In the genomic region with DNA sequence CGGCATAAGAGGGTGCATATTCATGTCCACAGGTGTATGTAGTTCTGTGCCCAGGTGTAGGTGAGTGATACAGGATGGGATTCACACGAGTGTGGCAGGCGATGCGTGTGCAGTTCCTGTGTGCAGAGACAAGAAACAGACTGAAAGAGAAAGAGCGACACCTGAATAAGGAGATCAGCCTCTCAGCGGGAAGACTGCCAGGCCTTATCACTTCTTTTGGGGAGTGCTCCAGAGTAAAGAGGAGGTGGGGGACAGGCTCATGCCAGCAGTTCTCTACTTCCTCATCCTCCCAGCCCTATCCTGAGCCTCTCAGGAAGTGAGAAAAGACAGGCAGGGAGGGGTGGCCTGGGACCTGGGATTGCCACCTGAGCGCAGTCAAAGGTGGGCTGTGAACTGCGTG, we compare ENCODE assay signal across 1 cellular context.
A peak's percentile ranks its signal among the peaks of the same experiment; 100 is the strongest.
TF ChIP-seq lines count a peak whose summit lies in the region.

No MANE protein-coding gene starts in this region.

TF ChIP-seq in K562, 482 proteins besides CTCF, POLR2A, EP300 and RAD21:
- TF ChIP-seq, protein P1, sequence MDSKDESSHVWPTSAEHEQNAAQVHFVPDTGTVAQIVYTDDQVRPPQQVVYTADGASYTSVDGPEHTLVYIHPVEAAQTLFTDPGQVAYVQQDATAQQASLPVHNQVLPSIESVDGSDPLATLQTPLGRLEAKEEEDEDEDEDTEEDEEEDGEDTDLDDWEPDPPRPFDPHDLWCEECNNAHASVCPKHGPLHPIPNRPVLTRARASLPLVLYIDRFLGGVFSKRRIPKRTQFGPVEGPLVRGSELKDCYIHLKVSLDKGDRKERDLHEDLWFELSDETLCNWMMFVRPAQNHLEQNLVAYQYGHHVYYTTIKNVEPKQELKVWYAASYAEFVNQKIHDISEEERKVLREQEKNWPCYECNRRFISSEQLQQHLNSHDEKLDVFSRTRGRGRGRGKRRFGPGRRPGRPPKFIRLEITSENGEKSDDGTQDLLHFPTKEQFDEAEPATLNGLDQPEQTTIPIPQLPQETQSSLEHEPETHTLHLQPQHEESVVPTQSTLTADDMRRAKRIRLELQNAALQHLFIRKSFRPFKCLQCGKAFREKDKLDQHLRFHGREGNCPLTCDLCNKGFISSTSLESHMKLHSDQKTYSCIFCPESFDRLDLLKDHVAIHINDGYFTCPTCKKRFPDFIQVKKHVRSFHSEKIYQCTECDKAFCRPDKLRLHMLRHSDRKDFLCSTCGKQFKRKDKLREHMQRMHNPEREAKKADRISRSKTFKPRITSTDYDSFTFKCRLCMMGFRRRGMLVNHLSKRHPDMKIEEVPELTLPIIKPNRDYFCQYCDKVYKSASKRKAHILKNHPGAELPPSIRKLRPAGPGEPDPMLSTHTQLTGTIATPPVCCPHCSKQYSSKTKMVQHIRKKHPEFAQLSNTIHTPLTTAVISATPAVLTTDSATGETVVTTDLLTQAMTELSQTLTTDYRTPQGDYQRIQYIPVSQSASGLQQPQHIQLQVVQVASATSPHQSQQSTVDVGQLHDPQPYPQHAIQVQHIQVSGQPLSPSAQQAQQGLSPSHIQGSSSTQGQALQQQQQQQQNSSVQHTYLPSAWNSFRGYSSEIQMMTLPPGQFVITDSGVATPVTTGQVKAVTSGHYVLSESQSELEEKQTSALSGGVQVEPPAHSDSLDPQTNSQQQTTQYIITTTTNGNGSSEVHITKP (IDR thresholded peaks at IDR 0.05; ENCODE audit: partially characterized antibody): peak; percentile 5
- TF ChIP-seq ZNF75A (CRISPR knock-in tag; IDR thresholded peaks at IDR 0.05) (no peak), NRF1 (conservative IDR thresholded peaks at IDR 0.05 in 1 of 2, IDR thresholded peaks at IDR 0.05 in 1 of 2) (0 out of 4 replicates have a peak, but pooled peaks of 1 of the 2 experiments have one; percentile 18), SPI1 (IDR thresholded peaks at IDR 0.05; ENCODE audit: borderline replicate concordance, low read depth, low read length) (peak; percentile 21; the same call in 1 of the 2 replicates), ATF7 (IDR thresholded peaks at IDR 0.05) (peak; percentile 23; the same call in 1 of the 2 replicates), ZNF263 (CRISPR knock-in tag; IDR thresholded peaks at IDR 0.05; ENCODE audit: borderline replicate concordance) (peak; percentile 95), ZEB2 (IDR thresholded peaks at IDR 0.05) (0 out of 2 replicates have a peak, but pooled peaks have one; percentile 21), NFIC (IDR thresholded peaks at IDR 0.05) (0 out of 2 replicates have a peak, but pooled peaks have one; percentile 26), CTBP1 (IDR thresholded peaks at IDR 0.05; ENCODE audit: borderline replicate concordance) (0 out of 2 replicates have a peak, but pooled peaks have one; percentile 51), GABPA (tag; conservative IDR thresholded peaks at IDR 0.05; ENCODE audit: low read depth) (no peak)
- TF ChIP-seq, protein P2, sequence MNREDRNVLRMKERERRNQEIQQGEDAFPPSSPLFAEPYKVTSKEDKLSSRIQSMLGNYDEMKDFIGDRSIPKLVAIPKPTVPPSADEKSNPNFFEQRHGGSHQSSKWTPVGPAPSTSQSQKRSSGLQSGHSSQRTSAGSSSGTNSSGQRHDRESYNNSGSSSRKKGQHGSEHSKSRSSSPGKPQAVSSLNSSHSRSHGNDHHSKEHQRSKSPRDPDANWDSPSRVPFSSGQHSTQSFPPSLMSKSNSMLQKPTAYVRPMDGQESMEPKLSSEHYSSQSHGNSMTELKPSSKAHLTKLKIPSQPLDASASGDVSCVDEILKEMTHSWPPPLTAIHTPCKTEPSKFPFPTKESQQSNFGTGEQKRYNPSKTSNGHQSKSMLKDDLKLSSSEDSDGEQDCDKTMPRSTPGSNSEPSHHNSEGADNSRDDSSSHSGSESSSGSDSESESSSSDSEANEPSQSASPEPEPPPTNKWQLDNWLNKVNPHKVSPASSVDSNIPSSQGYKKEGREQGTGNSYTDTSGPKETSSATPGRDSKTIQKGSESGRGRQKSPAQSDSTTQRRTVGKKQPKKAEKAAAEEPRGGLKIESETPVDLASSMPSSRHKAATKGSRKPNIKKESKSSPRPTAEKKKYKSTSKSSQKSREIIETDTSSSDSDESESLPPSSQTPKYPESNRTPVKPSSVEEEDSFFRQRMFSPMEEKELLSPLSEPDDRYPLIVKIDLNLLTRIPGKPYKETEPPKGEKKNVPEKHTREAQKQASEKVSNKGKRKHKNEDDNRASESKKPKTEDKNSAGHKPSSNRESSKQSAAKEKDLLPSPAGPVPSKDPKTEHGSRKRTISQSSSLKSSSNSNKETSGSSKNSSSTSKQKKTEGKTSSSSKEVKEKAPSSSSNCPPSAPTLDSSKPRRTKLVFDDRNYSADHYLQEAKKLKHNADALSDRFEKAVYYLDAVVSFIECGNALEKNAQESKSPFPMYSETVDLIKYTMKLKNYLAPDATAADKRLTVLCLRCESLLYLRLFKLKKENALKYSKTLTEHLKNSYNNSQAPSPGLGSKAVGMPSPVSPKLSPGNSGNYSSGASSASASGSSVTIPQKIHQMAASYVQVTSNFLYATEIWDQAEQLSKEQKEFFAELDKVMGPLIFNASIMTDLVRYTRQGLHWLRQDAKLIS (CRISPR knock-in tag; IDR thresholded peaks at IDR 0.05): no peak
- TF ChIP-seq, protein P3, sequence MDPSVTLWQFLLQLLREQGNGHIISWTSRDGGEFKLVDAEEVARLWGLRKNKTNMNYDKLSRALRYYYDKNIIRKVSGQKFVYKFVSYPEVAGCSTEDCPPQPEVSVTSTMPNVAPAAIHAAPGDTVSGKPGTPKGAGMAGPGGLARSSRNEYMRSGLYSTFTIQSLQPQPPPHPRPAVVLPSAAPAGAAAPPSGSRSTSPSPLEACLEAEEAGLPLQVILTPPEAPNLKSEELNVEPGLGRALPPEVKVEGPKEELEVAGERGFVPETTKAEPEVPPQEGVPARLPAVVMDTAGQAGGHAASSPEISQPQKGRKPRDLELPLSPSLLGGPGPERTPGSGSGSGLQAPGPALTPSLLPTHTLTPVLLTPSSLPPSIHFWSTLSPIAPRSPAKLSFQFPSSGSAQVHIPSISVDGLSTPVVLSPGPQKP (CRISPR knock-in tag; IDR thresholded peaks at IDR 0.05): no peak
TF ChIP-seq in K562: peak in this region for 8.
